Comparison of ENCODE assay signal across 1 cellular context in genomic region chr2:189337648-189338047, GRCh38.
TF ChIP-seq lines count a peak whose summit lies in the region.

No MANE protein-coding gene starts in this region.

TF ChIP-seq in WTC11, 78 proteins besides CTCF, POLR2A, EP300 and RAD21 (continued from another document):
- TF ChIP-seq, protein P1, sequence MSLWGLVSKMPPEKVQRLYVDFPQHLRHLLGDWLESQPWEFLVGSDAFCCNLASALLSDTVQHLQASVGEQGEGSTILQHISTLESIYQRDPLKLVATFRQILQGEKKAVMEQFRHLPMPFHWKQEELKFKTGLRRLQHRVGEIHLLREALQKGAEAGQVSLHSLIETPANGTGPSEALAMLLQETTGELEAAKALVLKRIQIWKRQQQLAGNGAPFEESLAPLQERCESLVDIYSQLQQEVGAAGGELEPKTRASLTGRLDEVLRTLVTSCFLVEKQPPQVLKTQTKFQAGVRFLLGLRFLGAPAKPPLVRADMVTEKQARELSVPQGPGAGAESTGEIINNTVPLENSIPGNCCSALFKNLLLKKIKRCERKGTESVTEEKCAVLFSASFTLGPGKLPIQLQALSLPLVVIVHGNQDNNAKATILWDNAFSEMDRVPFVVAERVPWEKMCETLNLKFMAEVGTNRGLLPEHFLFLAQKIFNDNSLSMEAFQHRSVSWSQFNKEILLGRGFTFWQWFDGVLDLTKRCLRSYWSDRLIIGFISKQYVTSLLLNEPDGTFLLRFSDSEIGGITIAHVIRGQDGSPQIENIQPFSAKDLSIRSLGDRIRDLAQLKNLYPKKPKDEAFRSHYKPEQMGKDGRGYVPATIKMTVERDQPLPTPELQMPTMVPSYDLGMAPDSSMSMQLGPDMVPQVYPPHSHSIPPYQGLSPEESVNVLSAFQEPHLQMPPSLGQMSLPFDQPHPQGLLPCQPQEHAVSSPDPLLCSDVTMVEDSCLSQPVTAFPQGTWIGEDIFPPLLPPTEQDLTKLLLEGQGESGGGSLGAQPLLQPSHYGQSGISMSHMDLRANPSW (CRISPR knock-in tag; conservative IDR thresholded peaks at IDR 0.05; ENCODE audit: low read depth) = no peak
- TF ChIP-seq CBFB (CRISPR knock-in tag; IDR thresholded peaks at IDR 0.05; ENCODE audit: low read depth) = no peak
- TF ChIP-seq ZNF232 (CRISPR knock-in tag; IDR thresholded peaks at IDR 0.05) = no peak
- TF ChIP-seq MLX (CRISPR knock-in tag; IDR thresholded peaks at IDR 0.05) = no peak
- no peak for TF ChIP-seq ZNF416 (CRISPR knock-in tag; IDR thresholded peaks at IDR 0.05)
- no peak for TF ChIP-seq EMX1 (CRISPR knock-in tag; IDR thresholded peaks at IDR 0.05)
- no peak for TF ChIP-seq ZNF532 (CRISPR knock-in tag; IDR thresholded peaks at IDR 0.05; ENCODE audit: borderline replicate concordance)
- TF ChIP-seq JUN (CRISPR knock-in tag; IDR thresholded peaks at IDR 0.05) = no peak
- TF ChIP-seq, protein P2, sequence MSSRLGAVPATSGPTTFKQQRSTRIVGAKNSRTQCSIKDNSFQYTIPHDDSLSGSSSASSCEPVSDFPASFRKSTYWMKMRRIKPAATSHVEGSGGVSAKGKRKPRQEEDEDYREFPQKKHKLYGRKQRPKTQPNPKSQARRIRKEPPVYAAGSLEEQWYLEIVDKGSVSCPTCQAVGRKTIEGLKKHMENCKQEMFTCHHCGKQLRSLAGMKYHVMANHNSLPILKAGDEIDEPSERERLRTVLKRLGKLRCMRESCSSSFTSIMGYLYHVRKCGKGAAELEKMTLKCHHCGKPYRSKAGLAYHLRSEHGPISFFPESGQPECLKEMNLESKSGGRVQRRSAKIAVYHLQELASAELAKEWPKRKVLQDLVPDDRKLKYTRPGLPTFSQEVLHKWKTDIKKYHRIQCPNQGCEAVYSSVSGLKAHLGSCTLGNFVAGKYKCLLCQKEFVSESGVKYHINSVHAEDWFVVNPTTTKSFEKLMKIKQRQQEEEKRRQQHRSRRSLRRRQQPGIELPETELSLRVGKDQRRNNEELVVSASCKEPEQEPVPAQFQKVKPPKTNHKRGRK (CRISPR knock-in tag; IDR thresholded peaks at IDR 0.05; ENCODE audit: borderline replicate concordance) = no peak
- TF ChIP-seq MYBL2 (CRISPR knock-in tag; IDR thresholded peaks at IDR 0.05) = no peak
- no peak for TF ChIP-seq ZBTB21 (CRISPR knock-in tag; IDR thresholded peaks at IDR 0.05; ENCODE audit: borderline replicate concordance)
